ENCODE assay signal across 1 cellular context in genomic region chr13:72960541-72960940, GRCh38.
TF ChIP-seq lines count a peak whose summit lies in the region.

No MANE protein-coding gene starts in this region.

TF ChIP-seq in WTC11, 78 proteins besides CTCF, POLR2A, EP300 and RAD21 (continued from another document):
- TF ChIP-seq STAT6 (CRISPR knock-in tag; conservative IDR thresholded peaks at IDR 0.05; ENCODE audit: low read depth) (no peak), ZMAT4 (CRISPR knock-in tag; IDR thresholded peaks at IDR 0.05) (no peak), FOXP4 (CRISPR knock-in tag; IDR thresholded peaks at IDR 0.05) (no peak), PREB (CRISPR knock-in tag; IDR thresholded peaks at IDR 0.05; ENCODE audit: borderline replicate concordance) (no peak), IRF2 (CRISPR knock-in tag; IDR thresholded peaks at IDR 0.05; ENCODE audit: borderline replicate concordance, low read depth) (no peak), ZNF425 (CRISPR knock-in tag; conservative IDR thresholded peaks at IDR 0.05) (no peak), HMGA2 (CRISPR knock-in tag; IDR thresholded peaks at IDR 0.05) (no peak), ESRRA (CRISPR knock-in tag; IDR thresholded peaks at IDR 0.05; ENCODE audit: borderline replicate concordance) (no peak), CDX4 (CRISPR knock-in tag; IDR thresholded peaks at IDR 0.05; ENCODE audit: borderline replicate concordance) (no peak), ETV6 (CRISPR knock-in tag; IDR thresholded peaks at IDR 0.05) (no peak), OVOL2 (CRISPR knock-in tag; IDR thresholded peaks at IDR 0.05; ENCODE audit: borderline replicate concordance) (no peak), NFYB (CRISPR knock-in tag; conservative IDR thresholded peaks at IDR 0.05; ENCODE audit: low read depth) (no peak), KAT7 (CRISPR knock-in tag; IDR thresholded peaks at IDR 0.05; ENCODE audit: borderline replicate concordance) (no peak)
TF ChIP-seq in WTC11: peak in this region for 0.
